Comparison of ENCODE assay signal across 8 cellular contexts in genomic region chr1:165828103-165828558, GRCh38. TPM values are rescaled to one million over a fixed set of nuclear protein-coding genes. Genes with fewer than 3 reads are reported as not detected.
DNase-seq lines count a peak whose midpoint lies in the region; ATAC-seq, FAIRE-seq and TF ChIP-seq lines count a peak whose summit lies in the region.

No MANE protein-coding gene starts in this region.

- no TSS peak for BruUV-seq in Panc1 (replicated peaks; lab: Mats Ljungman, UMichigan)

- DNase-seq in COR-L47 (lab: John Stamatoyannopoulos, UW) (peak; percentile 54), Panc1 (ENCODE audit: low read depth, low spot score) (no peak), globus pallidus (ENCODE audit: low spot score) (peak; percentile 60), pancreas (peak; percentile 45 to 83 (median 69)), urothelium cell line (ENCODE audit: low spot score) (peak; percentile 74)
- DNase-seq in activated effector memory CD4-positive, alpha-beta T cell treated with anti-CD3 and anti-CD28 coated beads, Interleukin-2, amount 50 U/mL, for 16 hours: peak; percentile 78

- WGBS in pancreas, 2 donors: 0 to 1% methylated on average over 30 to 43 of the region's 43 CpGs

- no peak for TF ChIP-seq CTCF in Panc1 (IDR thresholded peaks at IDR 0.05)
- no peak for TF ChIP-seq CTCF in pancreas (IDR thresholded peaks at IDR 0.05)

- H3K27me3 ChIP-seq in Panc1 (ENCODE audit: control insufficient read depth, insufficient read depth, low read length): no peaks in the 10 kb centered on the region
- H3K27me3 ChIP-seq in pancreas: no peaks in the 10 kb centered on the region

- H3K36me3 ChIP-seq in Panc1 (ENCODE audit: control insufficient read depth, insufficient read depth, low read length) (no peaks in the 10 kb centered on the region), pancreas (no peaks in the 10 kb centered on the region)

- FAIRE-seq in pancreas (lab: Jason Lieb, UNC): no peak
- FAIRE-seq in urothelium cell line (lab: Jason Lieb, UNC): no peak

- H3K9me3 ChIP-seq in Panc1 (ENCODE audit: control insufficient read depth, insufficient read depth, low read depth, low read length) (no peaks in the 10 kb centered on the region), pancreas (no peaks in the 10 kb centered on the region)

- ATAC-seq in GM19351 (IDR thresholded peaks at IDR 0.05; ENCODE audit: unreplicated experiment): peak; percentile 31
- ATAC-seq in HG03457 (IDR thresholded peaks at IDR 0.05; ENCODE audit: unreplicated experiment): peak; percentile 31
- ATAC-seq in Panc1: peak; percentile 74
- ATAC-seq in pancreas: peak; percentile 59 to 79 (median 67)

- H3K4me3 ChIP-seq in Panc1 (ENCODE audit: low read depth in 2 of 2, low read length in 2 of 2): peak overlapping the region; percentile 68 to 82
- H3K4me3 ChIP-seq in pancreas: peak overlapping the region; percentile 77 to 96 (median 93)

- peak overlapping the region; percentile 96 for H3K27ac ChIP-seq in Panc1 (ENCODE audit: low read length)
- H3K27ac ChIP-seq in pancreas: peak overlapping the region; percentile 88 to 93 (median 91)

- intact Hi-C loops in Panc1 (cut with micrococcal nuclease; ENCODE audit: unreplicated experiment): loop anchor here (2.0 kb wide), 1 partner anchor 59 kb away; the partner anchor contains the start of gene TMCO1
- intact Hi-C loops in pancreas (cut with DNase I): no loop called here

- POLR2A ChIA-PET in Panc1 (lab: Charles Lee): interaction anchor here (0.6 to 0.8 kb wide), 3 partner anchors 37 to 90 kb away, joined by 3 to 18 read pairs (median 4); partner anchors contain the start of gene TMCO1

- in situ Hi-C loops in Panc1 (cut with HindIII; ENCODE audit: low pct_unique_long_range_greater_than_20kb, low sequenced_read_pairs): no loop called here

- peaks cover 13% of the 10 kb centered on the region for H3K4me1 ChIP-seq in Panc1 (ENCODE audit: control insufficient read depth, insufficient read depth, low read length)
- peaks cover 4 to 14% (median 5%) of the 10 kb centered on the region in 3 donors for H3K4me1 ChIP-seq in pancreas

- CTCF ChIA-PET in Panc1 (lab: Charles Lee): no interaction called here

RNA-seq across cellular contexts. Expression of gene UCK2, which starts 0.7 kb away (rescaled TPM):
- total RNA-seq in Panc1 (2021; ENCODE audit: unreplicated experiment) (91.2 TPM), pancreas (10 to 100 TPM; 13.0 to 25.5 (median 17.0) TPM)
- polyA plus RNA-seq in Panc1 (2012; ENCODE audit: insufficient read length): 73.8 TPM
- polyA plus RNA-seq in pancreas: 10 to 100 TPM; 10.6 to 11.1 TPM

RNA-seq across cellular contexts. Expression of gene TMCO1, which starts 59.5 kb away (rescaled TPM):
- total RNA-seq in Panc1 (2021; ENCODE audit: unreplicated experiment) (103 TPM), pancreas (10 to 100 TPM; 28.0 to 53.5 (median 43.4) TPM)
- polyA plus RNA-seq in Panc1 (2012; ENCODE audit: insufficient read length): 75.1 TPM
- polyA plus RNA-seq in pancreas: 10 to 100 TPM; 24.3 to 52.1 TPM
